Comparison of ENCODE assay signal across 8 cellular contexts in genomic region chr6:5671162-5671561, GRCh38.
A peak's percentile ranks its signal among the peaks of the same experiment; 100 is the strongest.
DNase-seq lines count a peak whose midpoint lies in the region; ATAC-seq and TF ChIP-seq lines count a peak whose summit lies in the region.

No MANE protein-coding gene starts in this region.

- H3K36me3 Mint-ChIP-seq in GM23338 (ENCODE audit: low read depth) = no peaks in the 10 kb centered on the region

- no peaks in the 10 kb centered on the region for H3K9me2 ChIP-seq in GM23338 (ENCODE audit: insufficient read depth)

- H3K27me3 Mint-ChIP-seq in GM23338 (ENCODE audit: insufficient read depth, low read depth, poor library complexity) = peaks cover 3% of the 10 kb centered on the region

- no peaks in the 10 kb centered on the region for H3K9me3 ChIP-seq in spleen

- H3K4me3 ChIP-seq in GM23338 (no peak overlapping the region), spleen (no peak overlapping the region)

- WGBS in spleen, 5 donors = 9 to 25% (median 17%) methylated on average over 5 of the region's 5 CpGs

- peak overlapping the region; percentile 91; the same call in 1 of the 2 replicates for H3K27ac Mint-ChIP-seq in GM23338

- H3K9me3 Mint-ChIP-seq in GM23338 = no peaks in the 10 kb centered on the region

- H2AFZ ChIP-seq in GM23338 = no peak overlapping the region

- H3K27ac ChIP-seq in GM23338 (ENCODE audit: low read depth) (no peak overlapping the region), spleen (peak overlapping the region; percentile 2 to 79 (median 55))

- intact Hi-C loops in spleen (cut with DNase I; ENCODE audit: low total_unique reads) = no loop called here

- DNase-seq in CD1c-positive myeloid dendritic cell (ENCODE audit: extremely low spot score) = peak; percentile 94
- DNase-seq in GM23338 (ENCODE audit: low spot score) = no peak
- peak; percentile 97 for DNase-seq in SKM-1 treated with dmso at 0.1 percent for 144 hours (lab: John Stamatoyannopoulos, UW; ENCODE audit: unreplicated experiment)
- peak; percentile 42 for DNase-seq in globus pallidus (ENCODE audit: low spot score)
- no peak for DNase-seq in spleen
- no peak for DNase-seq in NCI-H2081 treated with DMSO at 0.1 percent for 48 hours (lab: John Stamatoyannopoulos, UW)
- no peak for DNase-seq in T1000 (lab: John Stamatoyannopoulos, UW)

- H3K27me3 ChIP-seq in GM23338 (ENCODE audit: insufficient read depth) (no peaks in the 10 kb centered on the region), spleen (replicated peaks in 1 of 7) (no peaks in the 10 kb centered on the region)

- no peak overlapping the region for H3K4me2 ChIP-seq in GM23338

- no peak for TF ChIP-seq POLR2A in spleen (IDR thresholded peaks at IDR 0.05)

- H3K79me2 ChIP-seq in GM23338 (replicated peaks; ENCODE audit: insufficient read depth) = no peaks in the 10 kb centered on the region

- H4K20me1 ChIP-seq in GM23338 (replicated peaks; ENCODE audit: insufficient read depth) = no peaks in the 10 kb centered on the region

- no peaks in the 10 kb centered on the region for H3K36me3 ChIP-seq in GM23338 (ENCODE audit: insufficient read depth)
- H3K36me3 ChIP-seq in spleen = no peaks in the 10 kb centered on the region

- H3K4me3 Mint-ChIP-seq in GM23338 = no peak overlapping the region

- no peak for ATAC-seq in GM23338
- no peak for ATAC-seq in HG03025 (IDR thresholded peaks at IDR 0.05; ENCODE audit: low FRiP score, unreplicated experiment)

- peaks cover 37% of the 10 kb centered on the region for H3K4me1 Mint-ChIP-seq in GM23338

- H3F3A ChIP-seq in GM23338 (replicated peaks; ENCODE audit: low read depth) = no peaks in the 10 kb centered on the region

- H3K4me1 ChIP-seq in GM23338 (ENCODE audit: insufficient read depth) = peaks cover 18% of the 10 kb centered on the region
- peaks cover 0 to 68% (median 29%) of the 10 kb centered on the region in 6 donors for H3K4me1 ChIP-seq in spleen

- TF ChIP-seq CTCF in GM23338 (conservative IDR thresholded peaks at IDR 0.05; ENCODE audit: low read depth in 2 of 2) (no peak), spleen (IDR thresholded peaks at IDR 0.05 in 8 of 11, conservative IDR thresholded peaks at IDR 0.05 in 3 of 11) (no peak)

TF ChIP-seq in GM23338, 12 proteins besides CTCF, POLR2A, EP300 and RAD21:
- no peak for TF ChIP-seq ETS1 (IDR thresholded peaks at IDR 0.05)
- no peak for TF ChIP-seq ZNF331 (CRISPR knock-in tag; IDR thresholded peaks at IDR 0.05; ENCODE audit: low read depth)
TF ChIP-seq in GM23338: peak in this region for 0.

Comparison
In these comparisons a context has a peak if more than half of its experiments do, and no peak if none do; other contexts are left out.
1. DNase-seq: peak in CD1c-positive myeloid dendritic cell (single experiment), SKM-1 treated with dmso at 0.1 percent for 144 hours (single experiment) and globus pallidus (single experiment); none in GM23338 (single experiment), spleen (single experiment), NCI-H2081 treated with DMSO at 0.1 percent for 48 hours (single experiment) and T1000 (single experiment).